8 cellular contexts compared by ENCODE assay signal in genomic region chr2:228039752-228040534, GRCh38.
DNase-seq lines count a peak whose midpoint lies in the region; ATAC-seq, FAIRE-seq and TF ChIP-seq lines count a peak whose summit lies in the region.

No MANE protein-coding gene starts in this region.

- H3K9me2 ChIP-seq in OCI-LY7 (ENCODE audit: insufficient read depth, low read length), result no peaks in the 10 kb centered on the region

- no peak overlapping the region for H2AFZ ChIP-seq in OCI-LY7 (ENCODE audit: low read length)

- peak; percentile 69 for TF ChIP-seq CTCF in BJ (IDR thresholded peaks at IDR 0.05; ENCODE audit: insufficient read depth, low read depth, low read length)
- TF ChIP-seq CTCF in OCI-LY7 (conservative IDR thresholded peaks at IDR 0.05; ENCODE audit: low read length), result peak; percentile 83
- peak; percentile 57 for TF ChIP-seq CTCF in foreskin fibroblast (IDR thresholded peaks at IDR 0.05; ENCODE audit: low read depth, low read length)

- no peak for FAIRE-seq in urothelium cell line (lab: Jason Lieb, UNC)

- H3K4me3 ChIP-seq in BJ (ENCODE audit: low read depth, low read length), result no peak overlapping the region
- no peak overlapping the region for H3K4me3 ChIP-seq in OCI-LY7 (ENCODE audit: low read depth, low read length, poor library complexity, severe bottlenecking)
- no peak overlapping the region for H3K4me3 ChIP-seq in foreskin fibroblast (ENCODE audit: low read depth in 1 of 2, low read length in 2 of 2)

- CTCF ChIA-PET in BJ (lab: Yijun Ruan, JAX), result interaction anchor here (0.7 to 2.8 kb wide), 9 partner anchors 9 to 1337 kb away, joined by 3 to 11 read pairs (median 4); no protein-coding TSS in a partner anchor
- CTCF ChIA-PET in OCI-LY7 (lab: Charles Lee; ENCODE audit: unreplicated experiment), result no interaction called here

- H3K36me3 ChIP-seq in BJ (ENCODE audit: control insufficient read depth, insufficient read depth, low read length) (no peaks in the 10 kb centered on the region), OCI-LY7 (ENCODE audit: insufficient read depth, low read length) (no peaks in the 10 kb centered on the region)

- no TSS peak for BruUV-seq in OCI-LY7 (replicated peaks; lab: Mats Ljungman, UMichigan)

- no peaks in the 10 kb centered on the region for H3K79me2 ChIP-seq in OCI-LY7 (ENCODE audit: insufficient read depth, low read depth, low read length)

- DNase-seq in BJ (ENCODE audit: low read depth), result no peak
- DNase-seq in OCI-LY7 (ENCODE audit: low spot score), result peak; percentile 36
- DNase-seq in foreskin fibroblast, result peak; percentile 1 to 28
- peak; percentile 29 for DNase-seq in urothelium cell line (ENCODE audit: low spot score)
- no peak for DNase-seq in activated T-cell treated with anti-CD3 and anti-CD28 coated beads for 4 hours
- DNase-seq in activated CD4-positive, alpha-beta T cell treated with anti-CD3 and anti-CD28 coated beads, Interleukin-2, amount 50 U/mL, for 1 hour, result no peak

- intact Hi-C loops in OCI-LY7 (cut with micrococcal nuclease; ENCODE audit: unreplicated experiment), result no loop called here

- no peaks in the 10 kb centered on the region for H3K4me1 ChIP-seq in OCI-LY7 (ENCODE audit: insufficient read depth, low read length, poor library complexity, severe bottlenecking)

- POLR2A ChIA-PET in BJ (lab: Charles Lee), result no interaction called here
- POLR2A ChIA-PET in OCI-LY7 (lab: Charles Lee), result interaction anchor here (1.4 kb wide), 1 partner anchor 12 kb away, joined by 4 read pairs; no protein-coding TSS in a partner anchor

- H3K27me3 ChIP-seq in BJ (ENCODE audit: control insufficient read depth, insufficient read depth, low read length), result no peaks in the 10 kb centered on the region

- no peak overlapping the region for H3K4me2 ChIP-seq in OCI-LY7 (ENCODE audit: low read length)

- no peaks in the 10 kb centered on the region for H3K9me3 ChIP-seq in OCI-LY7 (ENCODE audit: low read length)

- H4K20me1 ChIP-seq in OCI-LY7 (ENCODE audit: insufficient read depth, low read length), result no peaks in the 10 kb centered on the region

- ATAC-seq in GM18520 (IDR thresholded peaks at IDR 0.05; ENCODE audit: unreplicated experiment) (peak; percentile 83), HG03064 (IDR thresholded peaks at IDR 0.05; ENCODE audit: low read depth, unreplicated experiment) (peak; percentile 73)

- no peak overlapping the region for H3K27ac ChIP-seq in OCI-LY7 (ENCODE audit: low read depth, low read length, poor library complexity, severe bottlenecking)

Comparison
In these comparisons a context has a peak if more than half of its experiments do, and no peak if none do; other contexts are left out.
1. DNase-seq: peak in OCI-LY7 (single experiment), foreskin fibroblast (2 of 2) and urothelium cell line (single experiment); none in BJ (single experiment), activated T-cell treated with anti-CD3 and anti-CD28 coated beads for 4 hours (single experiment) and activated CD4-positive, alpha-beta T cell treated with anti-CD3 and anti-CD28 coated beads, Interleukin-2, amount 50 U/mL, for 1 hour (single experiment).
2. Peak in every context shown above with its lines, with median percentiles within 50 percentile points of each other: CTCF ChIP-seq.